1 cellular context compared by ENCODE assay signal in genomic region chr14:93034671-93034994, GRCh38.
TF ChIP-seq lines count a peak whose summit lies in the region.

No MANE protein-coding gene starts in this region.

TF ChIP-seq in IMR-90, 13 proteins besides CTCF, POLR2A, EP300 and RAD21 (continued from another document):
- TF ChIP-seq ELK1 (IDR thresholded peaks at IDR 0.05; ENCODE audit: borderline replicate concordance, low read depth, low read length), result no peak
- TF ChIP-seq SMC3 (IDR thresholded peaks at IDR 0.05; ENCODE audit: low read depth, low read length), result no peak
